34 cellular contexts compared by ENCODE assay signal in genomic region chr16:9155876-9156275, GRCh38.
"Had no signal": no experiment of that assay in that cellular context is flagged by ENCODE, and none has a peak within 500 bp of the region (broad histone marks: within the 10 kb centered on the region; RNA-seq: fewer than 3 reads in every experiment).

No MANE protein-coding gene starts in this region.

- H3K9me3 ChIP-seq: MG63 had no signal

- H3K36me3 ChIP-seq: MG63 had no signal

- DNase-seq: Karpas-422, Kasumi-1, MG63, MM.1S, MV-4-11, NCI-H1048, NCI-H1092, NCI-H1092 treated with DMSO at 0.1 percent for 48 hours, NCI-H1105, NCI-H1105 treated with DMSO at 0.1 percent for 48 hours, NCI-H1417, NCI-H1417 treated with DMSO at 0.1 percent for 48 hours, NCI-H1436, NCI-H1436 treated with DMSO at 0.1 percent for 48 hours, NCI-H146, NCI-H1694, NCI-H1694 treated with DMSO at 0.1 percent for 48 hours, NCI-H187, NCI-H187 treated with DMSO at 0.1 percent for 48 hours, NCI-H1930, NCI-H2029, NCI-H2029 treated with DMSO at 0.1 percent for 48 hours, NCI-H2081, NCI-H2081 treated with DMSO at 0.1 percent for 48 hours, NCI-H2107, NCI-H2171, NCI-H2171 treated with DMSO at 0.1 percent for 48 hours, NCI-H2227 treated with DMSO at 0.1 percent for 48 hours, NCI-H226, NCI-H345, NCI-H446, NCI-H446 treated with DMSO at 0.1 percent for 48 hours, NCI-H510A, NCI-H510A treated with DMSO at 0.1 percent for 48 hours had no signal

- H3K4me3 ChIP-seq: MG63 had no signal

- H3K27me3 ChIP-seq: MG63 had no signal
